In genomic region chr12:29380536-29381523, GRCh38 we compare ENCODE assay signal across 8 cellular contexts. TPM values are rescaled to one million over a fixed set of nuclear protein-coding genes. Genes with fewer than 3 reads are reported as not detected.
DNase-seq lines count a peak whose midpoint lies in the region; ATAC-seq, FAIRE-seq and TF ChIP-seq lines count a peak whose summit lies in the region.

TSS of gene ERGIC2 (minus strand) at chr12:29381172. CDS start at chr12:29371633, 9,539 bp downstream.

- TF ChIP-seq CTCF in D721Med (IDR thresholded peaks at IDR 0.05; ENCODE audit: insufficient read depth, missing control alignments) = no peak
- no peak for TF ChIP-seq CTCF in OCI-LY7 (conservative IDR thresholded peaks at IDR 0.05; ENCODE audit: low read length)
- TF ChIP-seq CTCF in endothelial cell of umbilical vein (IDR thresholded peaks at IDR 0.05; ENCODE audit: extremely low read depth in 1 of 2, insufficient read depth in 1 of 2, low read depth in 1 of 2, low read length in 2 of 2) = no peak

- H3K4me3 ChIP-seq in OCI-LY7 (ENCODE audit: low read depth, low read length, poor library complexity, severe bottlenecking) (peak within 1 kb of the TSS; percentile 97), endothelial cell of umbilical vein (replicated peaks in 1 of 3; ENCODE audit: insufficient read depth in 1 of 3, low read depth in 1 of 3, low read length in 3 of 3) (peak within 1 kb of the TSS; percentile 44 to 97 (median 87))

- H4K20me1 ChIP-seq in OCI-LY7 (ENCODE audit: insufficient read depth, low read length) = peaks cover 20% of the 10 kb centered on the region; the same call in 1 of the 2 replicates
- H4K20me1 ChIP-seq in endothelial cell of umbilical vein (replicated peaks; ENCODE audit: control insufficient read depth, extremely low read depth, insufficient read depth, low read length) = no peaks in the 10 kb centered on the region

- H3K9ac ChIP-seq in endothelial cell of umbilical vein (replicated peaks; ENCODE audit: extremely low read depth, insufficient read depth, low read length) = peak within 1 kb of the TSS; percentile 97

- peaks cover 0 to 4% of the 10 kb centered on the region in 2 experiments for H3K27me3 ChIP-seq in endothelial cell of umbilical vein (ENCODE audit: control insufficient read depth in 2 of 2, insufficient read depth in 2 of 2, low read length in 2 of 2)

- dilution Hi-C loops in endothelial cell of umbilical vein (cut with MboI; ENCODE audit: extremely low pct_ligation_motif_present, low sequenced_read_pairs) = no loop called here

- H3K9me3 ChIP-seq in OCI-LY7 (ENCODE audit: low read length) = peaks cover 18% of the 10 kb centered on the region
- H3K9me3 ChIP-seq in endothelial cell of umbilical vein (replicated peaks; ENCODE audit: control insufficient read depth, insufficient read depth, low read length) = no peaks in the 10 kb centered on the region

- CTCF ChIA-PET in OCI-LY7 (lab: Charles Lee; ENCODE audit: unreplicated experiment) = no interaction called here
- CTCF ChIA-PET in endothelial cell of umbilical vein (lab: Charles Lee) = interaction anchor here (0.6 to 1.1 kb wide), 2 partner anchors 73 to 293 kb away, joined by 3 read pairs; no protein-coding TSS in a partner anchor

- peak within 1 kb of the TSS; percentile 96 for H3K4me2 ChIP-seq in OCI-LY7 (ENCODE audit: low read length)
- H3K4me2 ChIP-seq in endothelial cell of umbilical vein (ENCODE audit: insufficient read depth, low read length) = peak within 1 kb of the TSS; percentile 99

- peak; percentile 65 for TF ChIP-seq POLR2A in endothelial cell of umbilical vein (IDR thresholded peaks at IDR 0.05; ENCODE audit: low read depth, low read length)

- POLR2A ChIA-PET in OCI-LY7 (lab: Charles Lee) (interaction anchor here (0.8 to 1.0 kb wide), 3 partner anchors 32 to 289 kb away, joined by 3 to 4 read pairs (median 3); no protein-coding TSS in a partner anchor), endothelial cell of umbilical vein (lab: Charles Lee) (interaction anchor here (1.0 kb wide), 1 partner anchor 14 kb away, joined by 4 read pairs; no protein-coding TSS in a partner anchor)

- intact Hi-C loops in OCI-LY7 (cut with micrococcal nuclease; ENCODE audit: unreplicated experiment) = loop anchor here (5.0 kb wide), 2 partner anchors 46 to 1371 kb away; partner anchors contain the start of gene CAPRIN2
- intact Hi-C loops in endothelial cell of umbilical vein (cut with micrococcal nuclease) = loop anchor here (2.0 to 5.0 kb wide), 2 partner anchors 138 to 234 kb away; partner anchors contain the start of gene FAR2

- DNase-seq in D721Med (ENCODE audit: insufficient read length, low spot score) (peak; percentile 25), HuH-7.5 (ENCODE audit: low spot score) (peak; percentile 78), OCI-LY7 (ENCODE audit: low spot score) (peak; percentile 99), activated T-cell treated with anti-CD3 and anti-CD28 coated beads for 1 hour (ENCODE audit: low read depth) (peak; percentile 75), endothelial cell of umbilical vein (ENCODE audit: low read depth, low spot score) (peak; percentile 98), midbrain (lab: John Stamatoyannopoulos, UW) (peak; percentile 94)
- DNase-seq in stimulated activated CD8-positive, alpha-beta memory T cell treated with anti-CD3 and anti-CD28 coated beads, Interleukin-2, amount 100 ng/mL, for 1 hour (ENCODE audit: low read depth in 2 of 2) = peak; percentile 70 to 80

- H3K9me1 ChIP-seq in endothelial cell of umbilical vein (replicated peaks; ENCODE audit: control insufficient read depth, extremely low read depth, insufficient read depth, low read length) = no peaks in the 10 kb centered on the region

- H2AFZ ChIP-seq in OCI-LY7 (ENCODE audit: low read length) = peak within 1 kb of the TSS; percentile 99
- peak within 1 kb of the TSS; percentile 76 for H2AFZ ChIP-seq in endothelial cell of umbilical vein (ENCODE audit: low read depth, low read length)

- peak; percentile 97 for ATAC-seq in GM21526 (IDR thresholded peaks at IDR 0.05; ENCODE audit: low FRiP score, unreplicated experiment)

- H3K79me2 ChIP-seq in OCI-LY7 (ENCODE audit: insufficient read depth, low read depth, low read length) (peaks cover 49% of the 10 kb centered on the region), endothelial cell of umbilical vein (ENCODE audit: control insufficient read depth, insufficient read depth, low read length) (peaks cover 48% of the 10 kb centered on the region)

- peaks cover 29% of the 10 kb centered on the region for H3K4me1 ChIP-seq in OCI-LY7 (ENCODE audit: insufficient read depth, low read length, poor library complexity, severe bottlenecking)
- peaks cover 12% of the 10 kb centered on the region for H3K4me1 ChIP-seq in endothelial cell of umbilical vein (ENCODE audit: control insufficient read depth, extremely low read depth, insufficient read depth, low read length)

- H3K27ac ChIP-seq in OCI-LY7 (ENCODE audit: low read depth, low read length, poor library complexity, severe bottlenecking) = peak within 1 kb of the TSS; percentile 85
- H3K27ac ChIP-seq in endothelial cell of umbilical vein (ENCODE audit: insufficient read depth, low read depth, low read length) = peak within 1 kb of the TSS; percentile 76

- no peaks in the 10 kb centered on the region for H3K9me2 ChIP-seq in OCI-LY7 (ENCODE audit: insufficient read depth, low read length)

- H3K36me3 ChIP-seq in OCI-LY7 (ENCODE audit: insufficient read depth, low read length) = peaks cover 28% of the 10 kb centered on the region
- H3K36me3 ChIP-seq in endothelial cell of umbilical vein (ENCODE audit: control insufficient read depth in 2 of 2, extremely low read depth in 1 of 2, insufficient read depth in 2 of 2, low read length in 2 of 2) = no peaks in the 10 kb centered on the region

- BruUV-seq in OCI-LY7 (replicated peaks; lab: Mats Ljungman, UMichigan) (TSS peak; percentile 70), endothelial cell of umbilical vein (replicated peaks; lab: Mats Ljungman, UMichigan) (TSS peak; percentile 71)

- FAIRE-seq in D721Med (lab: Jason Lieb, UNC) (peak; percentile 80), endothelial cell of umbilical vein (lab: Jason Lieb, UNC) (peak; percentile 90)

TF ChIP-seq in endothelial cell of umbilical vein, 7 proteins besides CTCF, POLR2A, EP300 and RAD21:
- TF ChIP-seq, protein P1, sequence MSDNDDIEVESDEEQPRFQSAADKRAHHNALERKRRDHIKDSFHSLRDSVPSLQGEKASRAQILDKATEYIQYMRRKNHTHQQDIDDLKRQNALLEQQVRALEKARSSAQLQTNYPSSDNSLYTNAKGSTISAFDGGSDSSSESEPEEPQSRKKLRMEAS (IDR thresholded peaks at IDR 0.05; ENCODE audit: insufficient read depth, insufficient read length) = no peak
- TF ChIP-seq GATA2 (IDR thresholded peaks at IDR 0.05; ENCODE audit: insufficient read depth, insufficient read length, low read depth, low read length) (no peak), EZH2 (IDR thresholded peaks at IDR 0.05; ENCODE audit: borderline replicate concordance, low read depth, low read length, severe bottlenecking) (no peak), POLR2AphosphoS5 (IDR thresholded peaks at IDR 0.05; ENCODE audit: insufficient read depth, low read depth, low read length) (peak; percentile 46), JUN (IDR thresholded peaks at IDR 0.05; ENCODE audit: borderline replicate concordance, insufficient read depth, insufficient read length, low read depth) (no peak), FOS (IDR thresholded peaks at IDR 0.05; ENCODE audit: borderline replicate concordance, insufficient read depth, low read length) (no peak), MYC (IDR thresholded peaks at IDR 0.05; ENCODE audit: low read depth, low read length) (no peak)

RNA-seq across cellular contexts. Expression of gene ERGIC2, which starts in this region (rescaled TPM):
- 27.8 and 34.5 TPM in 2 replicates for total RNA-seq in OCI-LY7 (2014; rRNA removed; shearing (Covaris generic))
- total RNA-seq in OCI-LY7 (2022) = 55.9 and 61.7 TPM in 2 replicates
- total RNA-seq in endothelial cell of umbilical vein = 57.6 and 60.6 TPM in 2 replicates
- 20.3 and 26.7 TPM in 2 replicates for polyA plus RNA-seq in endothelial cell of umbilical vein
- polyA plus RNA-seq in endothelial cell of umbilical vein (2011; cell fraction: cytosol; rRNA removed) = 27.8 and 30.2 TPM in 2 replicates
- 10.7 and 17.2 TPM in 2 replicates for polyA plus RNA-seq in endothelial cell of umbilical vein (2011; cell fraction: nucleus; rRNA removed)
- 68.6 and 77.9 TPM in 2 replicates for polyA plus RNA-seq in endothelial cell of umbilical vein (2012)
- 16.6 and 17.2 TPM in 2 replicates for polyA minus RNA-seq in endothelial cell of umbilical vein
- polyA minus RNA-seq in endothelial cell of umbilical vein (2011; cell fraction: cytosol; rRNA and poly(A)+ RNA removed) = 21.9 TPM
- 22.0 and 26.8 TPM in 2 replicates for polyA minus RNA-seq in endothelial cell of umbilical vein (2011; cell fraction: nucleus; rRNA and poly(A)+ RNA removed)

Comparison
In these comparisons a context has a peak if more than half of its experiments do, and no peak if none do; other contexts are left out.
1. Peak in every context shown above with its lines: DNase-seq, ATAC-seq, H3K4me3 ChIP-seq and H3K27ac ChIP-seq.
2. DNase-seq: peak in every context shown above with its lines; median percentile 99 in OCI-LY7; 98 in endothelial cell of umbilical vein; 94 in midbrain; 78 in HuH-7.5; 75 in activated T-cell treated with anti-CD3 and anti-CD28 coated beads for 1 hour; 75 in stimulated activated CD8-positive, alpha-beta memory T cell treated with anti-CD3 and anti-CD28 coated beads, Interleukin-2, amount 100 ng/mL, for 1 hour; 25 in D721Med.